ENCODE assay signal across 1 cellular context in genomic region chr20:31578448-31579138, GRCh38.
TF ChIP-seq lines count a peak whose summit lies in the region.

No MANE protein-coding gene starts in this region.

TF ChIP-seq in K562, 482 proteins besides CTCF, POLR2A, EP300 and RAD21:
- TF ChIP-seq, protein P1, sequence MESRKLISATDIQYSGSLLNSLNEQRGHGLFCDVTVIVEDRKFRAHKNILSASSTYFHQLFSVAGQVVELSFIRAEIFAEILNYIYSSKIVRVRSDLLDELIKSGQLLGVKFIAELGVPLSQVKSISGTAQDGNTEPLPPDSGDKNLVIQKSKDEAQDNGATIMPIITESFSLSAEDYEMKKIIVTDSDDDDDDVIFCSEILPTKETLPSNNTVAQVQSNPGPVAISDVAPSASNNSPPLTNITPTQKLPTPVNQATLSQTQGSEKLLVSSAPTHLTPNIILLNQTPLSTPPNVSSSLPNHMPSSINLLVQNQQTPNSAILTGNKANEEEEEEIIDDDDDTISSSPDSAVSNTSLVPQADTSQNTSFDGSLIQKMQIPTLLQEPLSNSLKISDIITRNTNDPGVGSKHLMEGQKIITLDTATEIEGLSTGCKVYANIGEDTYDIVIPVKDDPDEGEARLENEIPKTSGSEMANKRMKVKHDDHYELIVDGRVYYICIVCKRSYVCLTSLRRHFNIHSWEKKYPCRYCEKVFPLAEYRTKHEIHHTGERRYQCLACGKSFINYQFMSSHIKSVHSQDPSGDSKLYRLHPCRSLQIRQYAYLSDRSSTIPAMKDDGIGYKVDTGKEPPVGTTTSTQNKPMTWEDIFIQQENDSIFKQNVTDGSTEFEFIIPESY (CRISPR knock-in tag; IDR thresholded peaks at IDR 0.05): 0 out of 2 replicates have a peak, but pooled peaks have one; percentile 13
- TF ChIP-seq, protein P2, sequence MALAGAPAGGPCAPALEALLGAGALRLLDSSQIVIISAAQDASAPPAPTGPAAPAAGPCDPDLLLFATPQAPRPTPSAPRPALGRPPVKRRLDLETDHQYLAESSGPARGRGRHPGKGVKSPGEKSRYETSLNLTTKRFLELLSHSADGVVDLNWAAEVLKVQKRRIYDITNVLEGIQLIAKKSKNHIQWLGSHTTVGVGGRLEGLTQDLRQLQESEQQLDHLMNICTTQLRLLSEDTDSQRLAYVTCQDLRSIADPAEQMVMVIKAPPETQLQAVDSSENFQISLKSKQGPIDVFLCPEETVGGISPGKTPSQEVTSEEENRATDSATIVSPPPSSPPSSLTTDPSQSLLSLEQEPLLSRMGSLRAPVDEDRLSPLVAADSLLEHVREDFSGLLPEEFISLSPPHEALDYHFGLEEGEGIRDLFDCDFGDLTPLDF (CRISPR knock-in tag; IDR thresholded peaks at IDR 0.05): no peak
